ENCODE assay signal across 10 cellular contexts in genomic region chr5:10633271-10634049, GRCh38.
DNase-seq lines count a peak whose midpoint lies in the region; ATAC-seq lines count a peak whose summit lies in the region.
"Had no signal": no experiment of that assay in that cellular context is flagged by ENCODE, and none has a peak within 500 bp of the region (broad histone marks: within the 10 kb centered on the region; RNA-seq: fewer than 3 reads in every experiment).

No MANE protein-coding gene starts in this region.

- H3K36me3 ChIP-seq in effector memory CD4-positive, alpha-beta T cell (ENCODE audit: control insufficient read depth, insufficient read depth, low read length), result no peaks in the 10 kb centered on the region

- peaks cover 74% of the 10 kb centered on the region for H3K4me1 Mint-ChIP-seq in activated CD8-positive, alpha-beta memory T cell treated with anti-CD3 and anti-CD28 coated beads, Interleukin-2, amount 10 ng/mL, durations not matched to agents 7 days and 5 days
- H3K4me1 Mint-ChIP-seq in stimulated activated memory B cell treated with anti-CD40 and anti-IgM and Interleukin-4, amounts not matched to agents 10 μg/mL and 1 μg/mL and 100 μg/mL, for 72 hours, result peaks cover 94% of the 10 kb centered on the region

- H3K9me3 ChIP-seq in effector memory CD4-positive, alpha-beta T cell (ENCODE audit: control insufficient read depth, low read length), result no peaks in the 10 kb centered on the region

- peak overlapping the region; percentile 99 for H3K27ac Mint-ChIP-seq in activated CD8-positive, alpha-beta memory T cell treated with anti-CD3 and anti-CD28 coated beads, Interleukin-2, amount 10 ng/mL, durations not matched to agents 7 days and 5 days
- H3K27ac Mint-ChIP-seq in stimulated activated memory B cell treated with anti-CD40 and anti-IgM and Interleukin-4, amounts not matched to agents 10 μg/mL and 1 μg/mL and 100 μg/mL, for 72 hours, result peak overlapping the region; percentile 96

- H3K9me3 Mint-ChIP-seq in activated CD8-positive, alpha-beta memory T cell treated with anti-CD3 and anti-CD28 coated beads, Interleukin-2, amount 10 ng/mL, durations not matched to agents 7 days and 5 days (ENCODE audit: low read depth), result peaks cover 2% of the 10 kb centered on the region
- H3K9me3 Mint-ChIP-seq in stimulated activated memory B cell treated with anti-CD40 and anti-IgM and Interleukin-4, amounts not matched to agents 10 μg/mL and 1 μg/mL and 100 μg/mL, for 72 hours, result peaks cover 6% of the 10 kb centered on the region

- H3K27ac ChIP-seq in effector memory CD4-positive, alpha-beta T cell (ENCODE audit: insufficient read depth, low read length, poor library complexity, severe bottlenecking), result no peak overlapping the region

- CTCF ChIA-PET in activated CD8-positive, alpha-beta memory T cell treated with anti-CD3 and anti-CD28 coated beads, Interleukin-2, amount 10 ng/mL, durations not matched to agents 7 days and 5 days (lab: Charles Lee), result interaction anchor here (1.4 to 1.6 kb wide), 3 partner anchors 8 to 183 kb away, joined by 5 to 8 read pairs (median 7); no protein-coding TSS in a partner anchor

- peaks cover 27% of the 10 kb centered on the region for H3K4me1 ChIP-seq in effector memory CD4-positive, alpha-beta T cell (ENCODE audit: control insufficient read depth, insufficient read depth, low read length, poor library complexity, severe bottlenecking)

- peak overlapping the region; percentile 60 for H3K4me3 Mint-ChIP-seq in activated CD8-positive, alpha-beta memory T cell treated with anti-CD3 and anti-CD28 coated beads, Interleukin-2, amount 10 ng/mL, durations not matched to agents 7 days and 5 days
- H3K4me3 Mint-ChIP-seq in stimulated activated memory B cell treated with anti-CD40 and anti-IgM and Interleukin-4, amounts not matched to agents 10 μg/mL and 1 μg/mL and 100 μg/mL, for 72 hours, result peak overlapping the region; percentile 60

- no peak overlapping the region for H3K4me3 ChIP-seq in effector memory CD4-positive, alpha-beta T cell (ENCODE audit: insufficient read depth, low read depth, low read length, poor library complexity, severe bottlenecking)

- H3K27me3 Mint-ChIP-seq in activated CD8-positive, alpha-beta memory T cell treated with anti-CD3 and anti-CD28 coated beads, Interleukin-2, amount 10 ng/mL, durations not matched to agents 7 days and 5 days, result peaks cover 2% of the 10 kb centered on the region
- H3K27me3 Mint-ChIP-seq in stimulated activated memory B cell treated with anti-CD40 and anti-IgM and Interleukin-4, amounts not matched to agents 10 μg/mL and 1 μg/mL and 100 μg/mL, for 72 hours, result no peaks in the 10 kb centered on the region

- ATAC-seq in activated CD8-positive, alpha-beta memory T cell treated with anti-CD3 and anti-CD28 coated beads, Interleukin-2, amount 10 ng/mL, durations not matched to agents 7 days and 5 days, result peak; percentile 46
- ATAC-seq in stimulated activated memory B cell treated with anti-CD40 and anti-IgM and Interleukin-4, amounts not matched to agents 10 μg/mL and 1 μg/mL and 100 μg/mL, for 72 hours, result no peak
- no peak for ATAC-seq in HG03442 (IDR thresholded peaks at IDR 0.05; ENCODE audit: unreplicated experiment)

- peak; percentile 85 for DNase-seq in activated CD8-positive, alpha-beta memory T cell treated with anti-CD3 and anti-CD28 coated beads, Interleukin-2, amount 10 ng/mL, durations not matched to agents 7 days and 5 days
- no peak for DNase-seq in activated CD8-positive, alpha-beta memory T cell treated with anti-CD3 and anti-CD28 coated beads for 24 hours
- peak; percentile 22 for DNase-seq in activated CD4-positive, CD25-positive, alpha-beta regulatory T cell treated with anti-CD3 and anti-CD28 coated beads, Interleukin-2, amount 50 U/mL, for 72 hours
- peak in 2 of 3 donors; percentile 6 to 25 for DNase-seq in effector memory CD4-positive, alpha-beta T cell
- DNase-seq in DMS53 (lab: John Stamatoyannopoulos, UW) (no peak), NCI-H774 (lab: John Stamatoyannopoulos, UW) (no peak)
- DNase-seq: GDM1, NCI-H2081 treated with DMSO at 0.1 percent for 48 hours had no signal

- H3K27me3 ChIP-seq in effector memory CD4-positive, alpha-beta T cell (replicated peaks; ENCODE audit: control insufficient read depth, insufficient read depth, low read length, poor library complexity, severe bottlenecking), result no peaks in the 10 kb centered on the region

- peaks cover 12% of the 10 kb centered on the region for H3K36me3 Mint-ChIP-seq in activated CD8-positive, alpha-beta memory T cell treated with anti-CD3 and anti-CD28 coated beads, Interleukin-2, amount 10 ng/mL, durations not matched to agents 7 days and 5 days
- H3K36me3 Mint-ChIP-seq in stimulated activated memory B cell treated with anti-CD40 and anti-IgM and Interleukin-4, amounts not matched to agents 10 μg/mL and 1 μg/mL and 100 μg/mL, for 72 hours, result peaks cover 48% of the 10 kb centered on the region

Comparison
In these comparisons a context has a peak if more than half of its experiments do, and no peak if none do; other contexts are left out.
1. DNase-seq: peak in activated CD8-positive, alpha-beta memory T cell treated with anti-CD3 and anti-CD28 coated beads, Interleukin-2, amount 10 ng/mL, durations not matched to agents 7 days and 5 days (single experiment), activated CD4-positive, CD25-positive, alpha-beta regulatory T cell treated with anti-CD3 and anti-CD28 coated beads, Interleukin-2, amount 50 U/mL, for 72 hours (single experiment) and effector memory CD4-positive, alpha-beta T cell (2 of 3); none in activated CD8-positive, alpha-beta memory T cell treated with anti-CD3 and anti-CD28 coated beads for 24 hours (single experiment), DMS53 (single experiment) and NCI-H774 (single experiment).